In genomic region chr7:151812967-151813366, GRCh38 we compare ENCODE assay signal across 3 cellular contexts.
TF ChIP-seq lines count a peak whose summit lies in the region.

No MANE protein-coding gene starts in this region.

TF ChIP-seq in HepG2, 621 proteins besides CTCF, POLR2A, EP300 and RAD21:
- no peak for TF ChIP-seq BRCA1 (CRISPR knock-in tag; IDR thresholded peaks at IDR 0.05)
- TF ChIP-seq ZKSCAN5 (CRISPR knock-in tag; IDR thresholded peaks at IDR 0.05), result no peak
- no peak for TF ChIP-seq CCAR2 (optimal IDR thresholded peaks at IDR 0.05; ENCODE audit: low read depth, low read length)
- TF ChIP-seq ZNF83 (CRISPR knock-in tag; IDR thresholded peaks at IDR 0.05; ENCODE audit: borderline replicate concordance), result no peak
- TF ChIP-seq ZNF3 (CRISPR knock-in tag; IDR thresholded peaks at IDR 0.05), result no peak
- no peak for TF ChIP-seq RFXAP (CRISPR knock-in tag; IDR thresholded peaks at IDR 0.05; ENCODE audit: borderline replicate concordance)
- TF ChIP-seq THAP11 (CRISPR knock-in tag; IDR thresholded peaks at IDR 0.05), result no peak
- TF ChIP-seq ZNF549 (CRISPR knock-in tag; IDR thresholded peaks at IDR 0.05), result no peak
- TF ChIP-seq NFE2L1 (CRISPR knock-in tag; IDR thresholded peaks at IDR 0.05; ENCODE audit: borderline replicate concordance), result no peak
- TF ChIP-seq NR3C1 (CRISPR knock-in tag; IDR thresholded peaks at IDR 0.05), result no peak
- no peak for TF ChIP-seq ZNF607 (CRISPR knock-in tag; IDR thresholded peaks at IDR 0.05; ENCODE audit: borderline replicate concordance)
- no peak for TF ChIP-seq EED (CRISPR knock-in tag; IDR thresholded peaks at IDR 0.05)
- TF ChIP-seq ZNF652 (CRISPR knock-in tag; IDR thresholded peaks at IDR 0.05; ENCODE audit: borderline replicate concordance, low read depth), result no peak
- no peak for TF ChIP-seq BORCS8-MEF2B (CRISPR knock-in tag; IDR thresholded peaks at IDR 0.05)
- no peak for TF ChIP-seq MXD1 (CRISPR knock-in tag; IDR thresholded peaks at IDR 0.05)
- TF ChIP-seq ZUFSP (CRISPR knock-in tag; IDR thresholded peaks at IDR 0.05; ENCODE audit: borderline replicate concordance), result no peak
- TF ChIP-seq HOMEZ (CRISPR knock-in tag; IDR thresholded peaks at IDR 0.05; ENCODE audit: low read depth), result no peak

TF ChIP-seq in H1, 55 proteins besides CTCF, POLR2A, EP300 and RAD21:
- no peak for TF ChIP-seq E2F6 (IDR thresholded peaks at IDR 0.05)
- TF ChIP-seq RBBP5 (IDR thresholded peaks at IDR 0.05; ENCODE audit: borderline replicate concordance, low read depth, low read length), result no peak
- TF ChIP-seq TAF1 (IDR thresholded peaks at IDR 0.05; ENCODE audit: low read depth, low read length), result no peak
- TF ChIP-seq BCL11A (IDR thresholded peaks at IDR 0.05; ENCODE audit: low read depth in 2 of 2, low read length in 2 of 2), result no peak
- TF ChIP-seq NRF1 (IDR thresholded peaks at IDR 0.05; ENCODE audit: low read depth, low read length), result no peak
- no peak for TF ChIP-seq SIN3A (conservative IDR thresholded peaks at IDR 0.05 in 1 of 2, IDR thresholded peaks at IDR 0.05 in 1 of 2; ENCODE audit: low read depth in 1 of 2, low read length in 2 of 2)
- TF ChIP-seq RXRA (IDR thresholded peaks at IDR 0.05; ENCODE audit: insufficient read depth, low read depth, low read length), result no peak
- no peak for TF ChIP-seq EZH2 (IDR thresholded peaks at IDR 0.05; ENCODE audit: low read depth, low read length, severe bottlenecking)
- no peak for TF ChIP-seq GABPA (IDR thresholded peaks at IDR 0.05; ENCODE audit: borderline replicate concordance, insufficient read depth, low read length)
- TF ChIP-seq CBX8 (IDR thresholded peaks at IDR 0.05; ENCODE audit: borderline replicate concordance, low read depth, low read length), result no peak
- TF ChIP-seq RFX5 (IDR thresholded peaks at IDR 0.05; ENCODE audit: borderline replicate concordance, low read depth, low read length), result no peak
- no peak for TF ChIP-seq KDM1A (IDR thresholded peaks at IDR 0.05; ENCODE audit: borderline replicate concordance, low read length)

TF ChIP-seq in neural cell, 6 proteins besides CTCF, POLR2A, EP300 and RAD21:
- no peak for TF ChIP-seq EZH2 (IDR thresholded peaks at IDR 0.05; ENCODE audit: borderline replicate concordance, insufficient read depth, low read length, poor library complexity, severe bottlenecking)
- no peak for TF ChIP-seq TAF1 (IDR thresholded peaks at IDR 0.05; ENCODE audit: low read depth)
